In the genomic region with DNA sequence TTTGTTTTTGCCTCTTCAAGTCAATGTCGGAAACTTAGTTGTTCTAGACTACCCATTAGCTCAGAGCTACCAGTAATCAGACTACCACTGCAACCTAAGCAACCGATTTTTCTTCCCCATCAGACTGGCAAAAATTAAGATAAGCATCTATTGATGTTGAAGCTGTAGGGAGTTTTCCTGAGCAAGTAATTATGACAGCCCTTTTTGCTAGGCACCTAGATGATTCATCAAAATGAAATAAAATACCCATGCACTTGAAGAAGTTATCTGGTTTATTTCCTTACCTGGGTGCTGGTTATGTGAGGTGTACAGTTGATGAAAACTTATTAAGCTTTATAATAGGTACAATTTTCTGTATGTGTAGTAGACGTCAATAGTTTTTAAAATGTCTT, we compare ENCODE assay signal across 8 cellular contexts. TPM values are rescaled to one million over a fixed set of nuclear protein-coding genes. Genes with fewer than 3 reads are reported as not detected.
A peak's percentile ranks its signal among the peaks of the same experiment; 100 is the strongest.
DNase-seq lines count a peak whose midpoint lies in the region; ATAC-seq and TF ChIP-seq lines count a peak whose summit lies in the region.

No MANE protein-coding gene starts in this region.

- ATAC-seq in GM18867 (IDR thresholded peaks at IDR 0.05; ENCODE audit: unreplicated experiment), result no peak
- ATAC-seq in GM19351 (IDR thresholded peaks at IDR 0.05; ENCODE audit: unreplicated experiment), result no peak

- H3K27ac ChIP-seq in BLaER1 (peak overlapping the region; percentile 82), KOPT-K1 (ENCODE audit: low read depth, low read length, poor library complexity, severe bottlenecking) (peak overlapping the region; percentile 71), dorsolateral prefrontal cortex (peak overlapping the region in 43 of 59 donors; percentile 19 to 86 (median 73)), adrenal gland (peak overlapping the region in 2 of 5 donors; percentile 64 to 78)

- peak overlapping the region; percentile 91 to 94 (median 92) for H3K27ac Mint-ChIP-seq in nephron

- TF ChIP-seq CTCF in dorsolateral prefrontal cortex (IDR thresholded peaks at IDR 0.05 in 54 of 56, conservative IDR thresholded peaks at IDR 0.05 in 2 of 56; ENCODE audit: low read depth in 1 of 56, partially characterized antibody in 56 of 56) (no peak), nephron (IDR thresholded peaks at IDR 0.05; ENCODE audit: unreplicated experiment in 3 of 3) (no peak), adrenal gland (IDR thresholded peaks at IDR 0.05) (no peak)

- intact Hi-C loops in dorsolateral prefrontal cortex (cut with DNase I) (loop anchor here (10.0 kb wide), 2 partner anchors 119 to 131 kb away; a partner anchor contains a TSS), adrenal gland (cut with DNase I) (no loop called here)

- H3K4me1 ChIP-seq in BLaER1 (peaks cover 22% of the 10 kb centered on the region), adrenal gland (replicated peaks in 1 of 2) (peaks cover 4 to 12% of the 10 kb centered on the region in 2 donors)

- H3K4me3 Mint-ChIP-seq in nephron, result peak overlapping the region; percentile 98 to 100 (median 99)

- H3K9me3 Mint-ChIP-seq in nephron, result no peaks in the 10 kb centered on the region

- H3K27me3 Mint-ChIP-seq in nephron (ENCODE audit: low read depth), result no peaks in the 10 kb centered on the region

- H3K4me3 ChIP-seq in BLaER1 (peak overlapping the region; percentile 83), dorsolateral prefrontal cortex (peak overlapping the region; percentile 70 to 98 (median 90)), adrenal gland (peak overlapping the region in 2 of 4 donors; percentile 78 to 83)

- DNase-seq in dorsolateral prefrontal cortex, result no peak
- no peak for DNase-seq in GF-D8 (lab: John Stamatoyannopoulos, UW)
- no peak for DNase-seq in adrenal gland

- H3K9ac ChIP-seq in BLaER1, result peak overlapping the region; percentile 86

- H3K27me3 ChIP-seq in BLaER1 (no peaks in the 10 kb centered on the region), dorsolateral prefrontal cortex (no peaks in the 10 kb centered on the region), adrenal gland (no peaks in the 10 kb centered on the region)

- no peaks in the 10 kb centered on the region for H4K20me1 ChIP-seq in BLaER1

- no peak for TF ChIP-seq POLR2A in adrenal gland (IDR thresholded peaks at IDR 0.05)

- H3K4me2 ChIP-seq in BLaER1, result peak overlapping the region; percentile 97

- H3K36me3 Mint-ChIP-seq in nephron (ENCODE audit: low read depth), result peaks cover 4% of the 10 kb centered on the region

- 31 to 40% (median 36%) methylated on average over 3 of the region's 3 CpGs for WGBS in adrenal gland, 4 donors

- H3K9me3 ChIP-seq in BLaER1, result no peaks in the 10 kb centered on the region
- no peaks in the 10 kb centered on the region for H3K9me3 ChIP-seq in KOPT-K1 (ENCODE audit: insufficient read depth, low read length, poor library complexity, severe bottlenecking)
- no peaks in the 10 kb centered on the region for H3K9me3 ChIP-seq in adrenal gland (replicated peaks in 1 of 3)

- peaks cover 18% of the 10 kb centered on the region for H3K4me1 Mint-ChIP-seq in nephron

- H3K36me3 ChIP-seq in BLaER1, result peaks cover 21% of the 10 kb centered on the region
- H3K36me3 ChIP-seq in KOPT-K1 (ENCODE audit: insufficient read depth, low read length), result peaks cover 13% of the 10 kb centered on the region; the same call in 1 of the 2 replicates
- peaks cover 0 to 20% of the 10 kb centered on the region in 2 donors for H3K36me3 ChIP-seq in adrenal gland (replicated peaks in 1 of 2)

RNA-seq across cellular contexts. Expression of a gene that starts 0.6 kb away (rescaled TPM):
- total RNA-seq in dorsolateral prefrontal cortex, result 10 to 100 TPM; 26.8 to 67.8 (median 44.8) TPM
- total RNA-seq in adrenal gland, result 100 to 1,000 TPM in 5 of 8 donors, 10 to 100 TPM in 3; 91.1 to 153 (median 124) TPM
- polyA plus RNA-seq in adrenal gland, result 100 to 1,000 TPM in 2 of 3 donors, 10 to 100 TPM in 1; 35.9 to 254 (median 210) TPM

RNA-seq across cellular contexts. Expression of a gene that starts 11.5 kb away (rescaled TPM):
- total RNA-seq in dorsolateral prefrontal cortex, result 100 to 1,000 TPM in 19 of 120 experiments, 10 to 100 TPM in 101; 38.3 to 136 (median 76.0) TPM
- total RNA-seq in adrenal gland, result 100 to 1,000 TPM in 2 of 8 donors, 10 to 100 TPM in 6; 16.7 to 123 (median 61.2) TPM
- 100 to 1,000 TPM in 2 of 3 donors, 1 to 10 TPM in 1; 6.3 to 208 (median 142) TPM for polyA plus RNA-seq in adrenal gland

RNA-seq across cellular contexts. Expression of a gene that starts 33.1 kb away (rescaled TPM):
- 100 to 1,000 TPM; 146 to 372 (median 229) TPM for total RNA-seq in dorsolateral prefrontal cortex
- total RNA-seq in adrenal gland, result 100 to 1,000 TPM; 118 to 353 (median 251) TPM
- 1,000 to 10,000 TPM in 1 of 3 donors, 100 to 1,000 TPM in 1, 10 to 100 TPM in 1; 46.8 to 1,091 (median 874) TPM for polyA plus RNA-seq in adrenal gland

RNA-seq across cellular contexts. Expression of a gene that starts 52.7 kb away (rescaled TPM):
- 1 to 10 TPM in 1 of 120 experiments, under 1 TPM in 71, not detected in 48; 0.16 to 1.3 (median 0.38) TPM for total RNA-seq in dorsolateral prefrontal cortex
- under 1 TPM in 1 of 8 donors, not detected in 7; 0.08 TPM for total RNA-seq in adrenal gland
- under 1 TPM in 1 of 3 donors, not detected in 2; 0.15 TPM for polyA plus RNA-seq in adrenal gland

Comparison
In these comparisons a context has a peak if more than half of its experiments do, and no peak if none do; other contexts are left out.
1. intact Hi-C loops: an anchor here in dorsolateral prefrontal cortex (10.0 kb wide); none called in adrenal gland.